8 cellular contexts compared by ENCODE assay signal in genomic region chr10:125156739-125157472, GRCh38. TPM values are rescaled to one million over a fixed set of nuclear protein-coding genes. Genes with fewer than 3 reads are reported as not detected.
DNase-seq lines count a peak whose midpoint lies in the region; ATAC-seq and TF ChIP-seq lines count a peak whose summit lies in the region.
"Had no signal": no experiment of that assay in that cellular context is flagged by ENCODE, and none has a peak within 500 bp of the region (broad histone marks: within the 10 kb centered on the region; RNA-seq: fewer than 3 reads in every experiment).

No MANE protein-coding gene starts in this region.

- DNase-seq in HL-60 (ENCODE audit: low read depth in 1 of 2, low spot score in 1 of 2): no peak
- no peak for DNase-seq in kidney epithelial cell (ENCODE audit: low read depth)
- DNase-seq in stomach: peak; percentile 67
- no peak for DNase-seq in NCI-H446 treated with DMSO at 0.1 percent for 48 hours (lab: John Stamatoyannopoulos, UW)
- DNase-seq in activated CD8-positive, alpha-beta memory T cell treated with anti-CD3 and anti-CD28 coated beads for 24 hours: no peak
- DNase-seq: effector CD4-positive, alpha-beta T cell had no signal

- no peak overlapping the region for H3K27ac Mint-ChIP-seq in activated T-helper 17 cell treated with anti-CD3 and anti-CD28 coated beads, Interleukin-2, amount 50 U/mL, for 72 hours

- H3K36me3 Mint-ChIP-seq in activated T-helper 17 cell treated with anti-CD3 and anti-CD28 coated beads, Interleukin-2, amount 50 U/mL, for 72 hours (ENCODE audit: low read depth): peaks cover 5% of the 10 kb centered on the region

- no peaks in the 10 kb centered on the region for H3K4me1 Mint-ChIP-seq in activated T-helper 17 cell treated with anti-CD3 and anti-CD28 coated beads, Interleukin-2, amount 50 U/mL, for 72 hours

- TF ChIP-seq EP300 in stomach (IDR thresholded peaks at IDR 0.05): no peak

- H3K36me3 ChIP-seq in kidney epithelial cell (ENCODE audit: control insufficient read depth, insufficient read depth, low read length) (no peaks in the 10 kb centered on the region), stomach (no peaks in the 10 kb centered on the region)

- no peak overlapping the region for H3K4me3 ChIP-seq in HL-60 (replicated peaks; ENCODE audit: insufficient read depth, low read length)
- peak overlapping the region; percentile 82 for H3K4me3 ChIP-seq in kidney epithelial cell (ENCODE audit: low read depth, low read length)
- peak overlapping the region; percentile 78 to 92 (median 88) for H3K4me3 ChIP-seq in stomach

- H3K4me3 Mint-ChIP-seq in activated T-helper 17 cell treated with anti-CD3 and anti-CD28 coated beads, Interleukin-2, amount 50 U/mL, for 72 hours: no peak overlapping the region

- intact Hi-C loops in stomach (cut with DNase I; ENCODE audit: low total_unique reads): no loop called here

- no peak for ATAC-seq in activated T-helper 17 cell treated with anti-CD3 and anti-CD28 coated beads, Interleukin-2, amount 50 U/mL, for 72 hours (replicated peaks)

- WGBS in stomach, 5 donors: 18 to 28% (median 27%) methylated on average over 13 of the region's 13 CpGs

- peaks cover 51 to 73% (median 64%) of the 10 kb centered on the region in 4 donors for H3K4me1 ChIP-seq in stomach

- H3K27ac ChIP-seq in HL-60 (replicated peaks) (peak overlapping the region; percentile 3; the same call in 1 of the 2 replicates), angular gyrus (ENCODE audit: low read depth, low read length) (peak overlapping the region; percentile 2), stomach (peak overlapping the region; percentile 93 to 100 (median 98))

- H3K27me3 ChIP-seq in HL-60 (ENCODE audit: insufficient read depth, poor library complexity, severe bottlenecking) (no peaks in the 10 kb centered on the region), kidney epithelial cell (ENCODE audit: control insufficient read depth, insufficient read depth, low read length) (no peaks in the 10 kb centered on the region), stomach (no peaks in the 10 kb centered on the region)

- no peak for TF ChIP-seq POLR2A in stomach (IDR thresholded peaks at IDR 0.05)

- no peaks in the 10 kb centered on the region for H3K9me3 ChIP-seq in stomach

- H3K9me3 Mint-ChIP-seq in activated T-helper 17 cell treated with anti-CD3 and anti-CD28 coated beads, Interleukin-2, amount 50 U/mL, for 72 hours: no peaks in the 10 kb centered on the region

- H3K27me3 Mint-ChIP-seq in activated T-helper 17 cell treated with anti-CD3 and anti-CD28 coated beads, Interleukin-2, amount 50 U/mL, for 72 hours: peaks cover 49% of the 10 kb centered on the region

- TF ChIP-seq CTCF in HL-60 (IDR thresholded peaks at IDR 0.05; ENCODE audit: insufficient read depth, low read length) (no peak), kidney epithelial cell (IDR thresholded peaks at IDR 0.05; ENCODE audit: insufficient read depth, low read length, poor library complexity, severe bottlenecking) (no peak), stomach (IDR thresholded peaks at IDR 0.05) (no peak)

RNA-seq across cellular contexts. Expression of gene CTBP2, which starts 3.5 kb away (rescaled TPM):
- total RNA-seq in kidney epithelial cell (124 and 136 TPM in 2 replicates), stomach (100 to 1,000 TPM in 2 of 5 donors, 10 to 100 TPM in 3; 58.6 to 169 (median 80.5) TPM)
- 10 to 100 TPM; 21.3 to 41.2 (median 34.6) TPM for polyA plus RNA-seq in stomach
- 1 to 10 TPM in 1 of 2 donors, under 1 TPM in 1; 0.74 to 1.1 TPM for total RNA-seq in activated T-helper 17 cell treated with anti-CD3 and anti-CD28 coated beads, Interleukin-2, amount 50 U/mL, for 72 hours

Comparison
In these comparisons a context has a peak if more than half of its experiments do, and no peak if none do; other contexts are left out.
1. H3K27ac ChIP-seq: peak in every context shown above with its lines; median percentile 98 in stomach; 3 in HL-60; 2 in angular gyrus.
2. RNA of gene CTBP2, which starts 3.5 kb away (total RNA-seq): 124 to 136 TPM in kidney epithelial cell and 58.6 to 169 TPM in stomach; 0.74 to 1.1 TPM in activated T-helper 17 cell treated with anti-CD3 and anti-CD28 coated beads, Interleukin-2, amount 50 U/mL, for 72 hours; every median in the first group is over 10 times any median in the second.